20 cellular contexts compared by ENCODE assay signal in the genomic region with DNA sequence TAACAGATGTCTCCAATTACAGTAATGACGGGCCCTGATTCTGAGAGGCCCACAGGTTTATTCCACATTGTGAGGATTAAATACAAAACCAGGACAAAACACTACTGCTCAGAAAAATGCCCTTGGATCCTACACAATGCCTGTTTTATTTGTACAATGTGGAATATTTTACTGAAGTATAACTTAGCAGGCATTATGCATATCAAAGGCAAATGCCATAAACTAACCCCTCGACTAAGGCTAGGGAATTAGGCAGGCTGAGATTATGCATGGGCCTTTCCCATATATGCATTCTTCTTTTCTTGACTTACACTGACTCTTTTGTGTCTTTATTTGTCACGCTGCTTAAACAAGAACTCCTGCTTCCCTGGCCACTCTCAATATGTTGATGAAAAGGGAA.
DNase-seq lines count a peak whose midpoint lies in the region; ATAC-seq and TF ChIP-seq lines count a peak whose summit lies in the region.
"Had no signal": no experiment of that assay in that cellular context is flagged by ENCODE, and none has a peak within 500 bp of the region (broad histone marks: within the 10 kb centered on the region; RNA-seq: fewer than 3 reads in every experiment).

No MANE protein-coding gene starts in this region.

- intact Hi-C loops in CD8-positive, alpha-beta T cell (cut with DNase I, micrococcal nuclease) = no loop called here

- WGBS in smooth muscle cell (ENCODE audit: low lambda C conversion rate) = 12% methylated on average over 3 of the region's 3 CpGs

- CTCF ChIA-PET in WTC11 (lab: Charles Lee) = no interaction called here
- CTCF ChIA-PET in CD8-positive, alpha-beta T cell (lab: Charles Lee) = no interaction called here

- peaks cover 9% of the 10 kb centered on the region for H3K4me1 ChIP-seq in smooth muscle cell (ENCODE audit: low read depth)
- no peaks in the 10 kb centered on the region for H3K4me1 ChIP-seq in CD8-positive, alpha-beta T cell (ENCODE audit: insufficient read depth, low read length)
- H3K4me1 ChIP-seq: BLaER1 treated with 17β-estradiol and CSF1 and Interleukin-3, amounts not matched to agents 10 nM and 100 nM had no signal

- H3K36me3 ChIP-seq in smooth muscle cell (ENCODE audit: low read depth) = no peaks in the 10 kb centered on the region
- no peaks in the 10 kb centered on the region for H3K36me3 ChIP-seq in CD8-positive, alpha-beta T cell (ENCODE audit: insufficient read depth, low read length)
- H3K36me3 ChIP-seq: BLaER1 treated with 17β-estradiol and CSF1 and Interleukin-3, amounts not matched to agents 10 nM and 100 nM; MG63 had no signal

- no peak overlapping the region for H3K27ac ChIP-seq in smooth muscle cell (ENCODE audit: low read depth)
- no peak overlapping the region for H3K27ac ChIP-seq in CD8-positive, alpha-beta T cell (ENCODE audit: low read depth, low read length)
- H3K27ac ChIP-seq: BLaER1 treated with 17β-estradiol and CSF1 and Interleukin-3, amounts not matched to agents 10 nM and 100 nM had no signal

- no peak overlapping the region for H3K4me3 ChIP-seq in smooth muscle cell
- H3K4me3 ChIP-seq in CD8-positive, alpha-beta T cell (ENCODE audit: low read depth, low read length) = no peak overlapping the region
- H3K4me3 ChIP-seq: BLaER1 treated with 17β-estradiol and CSF1 and Interleukin-3, amounts not matched to agents 10 nM and 100 nM; K562; MG63 had no signal

- no peaks in the 10 kb centered on the region for H3K9me3 Mint-ChIP-seq in WTC11
- peaks cover 11% of the 10 kb centered on the region for H3K9me3 Mint-ChIP-seq in CD8-positive, alpha-beta T cell
- H3K9me3 Mint-ChIP-seq: H9 had no signal

- peak; percentile 24; the same call in 1 of the 2 replicates for ATAC-seq in WTC11
- ATAC-seq in CD8-positive, alpha-beta T cell = no peak
- ATAC-seq: HepG2, K562, Right ventricle myocardium inferior had no signal

- DNase-seq in NCI-H524 treated with DMSO at 0.1 percent for 48 hours (lab: John Stamatoyannopoulos, UW) (peak; percentile 24), WTC11 (ENCODE audit: low spot score) (no peak), left kidney (ENCODE audit: low read depth, low spot score) (peak; percentile 32), smooth muscle cell (lab: John Stamatoyannopoulos, UW; ENCODE audit: unreplicated experiment) (no peak), HPDE6-E6E7 (ENCODE audit: extremely low spot score) (no peak), SIG-M5 (lab: John Stamatoyannopoulos, UW) (no peak)
- no peak for DNase-seq in CD8-positive, alpha-beta T cell
- DNase-seq: Calu3; CD8-positive, alpha-beta memory T cell; H9; MG63; NCI-H1048; NCI-H2029; NCI-H226; NCI-H510A treated with DMSO at 0.1 percent for 48 hours; OCI-M1 had no signal

- no peaks in the 10 kb centered on the region for H3F3A ChIP-seq in smooth muscle cell (ENCODE audit: low read depth)

- TF ChIP-seq CTCF in WTC11 (IDR thresholded peaks at IDR 0.05) (no peak), smooth muscle cell (IDR thresholded peaks at IDR 0.05; ENCODE audit: borderline replicate concordance, insufficient read depth, poor library complexity, severe bottlenecking) (no peak)
- TF ChIP-seq CTCF in CD8-positive, alpha-beta T cell (IDR thresholded peaks at IDR 0.05) = no peak

- H3K79me2 ChIP-seq in smooth muscle cell (ENCODE audit: low read depth) = no peaks in the 10 kb centered on the region

- POLR2A ChIA-PET in WTC11 (lab: Charles Lee) = no interaction called here
- POLR2A ChIA-PET in CD8-positive, alpha-beta T cell (lab: Charles Lee) = no interaction called here

- 0 out of 2 replicates have a peak overlapping the region, but pooled peaks have one; percentile 5 for H3K27ac Mint-ChIP-seq in WTC11
- no peak overlapping the region for H3K27ac Mint-ChIP-seq in CD8-positive, alpha-beta T cell
- H3K27ac Mint-ChIP-seq: CD8-positive, alpha-beta memory T cell had no signal

- H3K9me3 ChIP-seq in smooth muscle cell (replicated peaks; ENCODE audit: low read depth) = no peaks in the 10 kb centered on the region
- no peaks in the 10 kb centered on the region for H3K9me3 ChIP-seq in CD8-positive, alpha-beta T cell (ENCODE audit: low read length)
- H3K9me3 ChIP-seq: BLaER1 treated with 17β-estradiol and CSF1 and Interleukin-3, amounts not matched to agents 10 nM and 100 nM; MG63 had no signal

- no peaks in the 10 kb centered on the region for H4K20me1 ChIP-seq in smooth muscle cell (ENCODE audit: low read depth)
- H4K20me1 ChIP-seq: BLaER1 treated with 17β-estradiol and CSF1 and Interleukin-3, amounts not matched to agents 10 nM and 100 nM had no signal

- no peak overlapping the region for H2AFZ ChIP-seq in smooth muscle cell (ENCODE audit: low read depth)

- no peak overlapping the region for H3K9ac ChIP-seq in smooth muscle cell (ENCODE audit: low read depth)
- H3K9ac ChIP-seq: BLaER1 treated with 17β-estradiol and CSF1 and Interleukin-3, amounts not matched to agents 10 nM and 100 nM had no signal

- no peaks in the 10 kb centered on the region for H3K27me3 Mint-ChIP-seq in WTC11 (ENCODE audit: low read depth)
- H3K27me3 Mint-ChIP-seq in CD8-positive, alpha-beta T cell (ENCODE audit: low read depth) = no peaks in the 10 kb centered on the region
- H3K27me3 Mint-ChIP-seq: CD8-positive, alpha-beta memory T cell had no signal

- no peaks in the 10 kb centered on the region for H3K27me3 ChIP-seq in smooth muscle cell (ENCODE audit: low read depth)
- H3K27me3 ChIP-seq in CD8-positive, alpha-beta T cell (ENCODE audit: insufficient read depth, low read length) = no peaks in the 10 kb centered on the region
- H3K27me3 ChIP-seq: BLaER1 treated with 17β-estradiol and CSF1 and Interleukin-3, amounts not matched to agents 10 nM and 100 nM; MG63 had no signal

- H3K4me2 ChIP-seq in smooth muscle cell = peak overlapping the region; percentile 64
- H3K4me2 ChIP-seq: BLaER1 treated with 17β-estradiol and CSF1 and Interleukin-3, amounts not matched to agents 10 nM and 100 nM had no signal

- no peaks in the 10 kb centered on the region for H3K36me3 Mint-ChIP-seq in WTC11
- no peaks in the 10 kb centered on the region for H3K36me3 Mint-ChIP-seq in CD8-positive, alpha-beta T cell
- H3K36me3 Mint-ChIP-seq: CD8-positive, alpha-beta memory T cell had no signal

- H3K4me1 Mint-ChIP-seq in WTC11 = peaks cover 16% of the 10 kb centered on the region
- H3K4me1 Mint-ChIP-seq in CD8-positive, alpha-beta T cell (ENCODE audit: low read depth) = no peaks in the 10 kb centered on the region
- H3K4me1 Mint-ChIP-seq: CD8-positive, alpha-beta memory T cell had no signal

- no peak overlapping the region for H3K4me3 Mint-ChIP-seq in WTC11
- H3K4me3 Mint-ChIP-seq in CD8-positive, alpha-beta T cell = no peak overlapping the region
- H3K4me3 Mint-ChIP-seq: CD8-positive, alpha-beta memory T cell; H9 had no signal

TF ChIP-seq in WTC11, 78 proteins besides CTCF, POLR2A, EP300 and RAD21 (continues in another document):
- TF ChIP-seq, protein P1, sequence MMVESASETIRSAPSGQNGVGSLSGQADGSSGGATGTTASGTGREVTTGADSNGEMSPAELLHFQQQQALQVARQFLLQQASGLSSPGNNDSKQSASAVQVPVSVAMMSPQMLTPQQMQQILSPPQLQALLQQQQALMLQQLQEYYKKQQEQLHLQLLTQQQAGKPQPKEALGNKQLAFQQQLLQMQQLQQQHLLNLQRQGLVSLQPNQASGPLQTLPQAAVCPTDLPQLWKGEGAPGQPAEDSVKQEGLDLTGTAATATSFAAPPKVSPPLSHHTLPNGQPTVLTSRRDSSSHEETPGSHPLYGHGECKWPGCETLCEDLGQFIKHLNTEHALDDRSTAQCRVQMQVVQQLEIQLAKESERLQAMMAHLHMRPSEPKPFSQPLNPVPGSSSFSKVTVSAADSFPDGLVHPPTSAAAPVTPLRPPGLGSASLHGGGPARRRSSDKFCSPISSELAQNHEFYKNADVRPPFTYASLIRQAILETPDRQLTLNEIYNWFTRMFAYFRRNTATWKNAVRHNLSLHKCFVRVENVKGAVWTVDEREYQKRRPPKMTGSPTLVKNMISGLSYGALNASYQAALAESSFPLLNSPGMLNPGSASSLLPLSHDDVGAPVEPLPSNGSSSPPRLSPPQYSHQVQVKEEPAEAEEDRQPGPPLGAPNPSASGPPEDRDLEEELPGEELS (CRISPR knock-in tag; IDR thresholded peaks at IDR 0.05) = no peak
- TF ChIP-seq NFYB (CRISPR knock-in tag; conservative IDR thresholded peaks at IDR 0.05; ENCODE audit: low read depth) (no peak), ELF4 (CRISPR knock-in tag; IDR thresholded peaks at IDR 0.05; ENCODE audit: low read depth) (no peak), OVOL2 (CRISPR knock-in tag; IDR thresholded peaks at IDR 0.05; ENCODE audit: borderline replicate concordance) (no peak), ZNF121 (CRISPR knock-in tag; IDR thresholded peaks at IDR 0.05) (no peak), RORB (CRISPR knock-in tag; IDR thresholded peaks at IDR 0.05) (no peak), MXD4 (CRISPR knock-in tag; IDR thresholded peaks at IDR 0.05; ENCODE audit: borderline replicate concordance) (no peak)
- TF ChIP-seq, protein P2, sequence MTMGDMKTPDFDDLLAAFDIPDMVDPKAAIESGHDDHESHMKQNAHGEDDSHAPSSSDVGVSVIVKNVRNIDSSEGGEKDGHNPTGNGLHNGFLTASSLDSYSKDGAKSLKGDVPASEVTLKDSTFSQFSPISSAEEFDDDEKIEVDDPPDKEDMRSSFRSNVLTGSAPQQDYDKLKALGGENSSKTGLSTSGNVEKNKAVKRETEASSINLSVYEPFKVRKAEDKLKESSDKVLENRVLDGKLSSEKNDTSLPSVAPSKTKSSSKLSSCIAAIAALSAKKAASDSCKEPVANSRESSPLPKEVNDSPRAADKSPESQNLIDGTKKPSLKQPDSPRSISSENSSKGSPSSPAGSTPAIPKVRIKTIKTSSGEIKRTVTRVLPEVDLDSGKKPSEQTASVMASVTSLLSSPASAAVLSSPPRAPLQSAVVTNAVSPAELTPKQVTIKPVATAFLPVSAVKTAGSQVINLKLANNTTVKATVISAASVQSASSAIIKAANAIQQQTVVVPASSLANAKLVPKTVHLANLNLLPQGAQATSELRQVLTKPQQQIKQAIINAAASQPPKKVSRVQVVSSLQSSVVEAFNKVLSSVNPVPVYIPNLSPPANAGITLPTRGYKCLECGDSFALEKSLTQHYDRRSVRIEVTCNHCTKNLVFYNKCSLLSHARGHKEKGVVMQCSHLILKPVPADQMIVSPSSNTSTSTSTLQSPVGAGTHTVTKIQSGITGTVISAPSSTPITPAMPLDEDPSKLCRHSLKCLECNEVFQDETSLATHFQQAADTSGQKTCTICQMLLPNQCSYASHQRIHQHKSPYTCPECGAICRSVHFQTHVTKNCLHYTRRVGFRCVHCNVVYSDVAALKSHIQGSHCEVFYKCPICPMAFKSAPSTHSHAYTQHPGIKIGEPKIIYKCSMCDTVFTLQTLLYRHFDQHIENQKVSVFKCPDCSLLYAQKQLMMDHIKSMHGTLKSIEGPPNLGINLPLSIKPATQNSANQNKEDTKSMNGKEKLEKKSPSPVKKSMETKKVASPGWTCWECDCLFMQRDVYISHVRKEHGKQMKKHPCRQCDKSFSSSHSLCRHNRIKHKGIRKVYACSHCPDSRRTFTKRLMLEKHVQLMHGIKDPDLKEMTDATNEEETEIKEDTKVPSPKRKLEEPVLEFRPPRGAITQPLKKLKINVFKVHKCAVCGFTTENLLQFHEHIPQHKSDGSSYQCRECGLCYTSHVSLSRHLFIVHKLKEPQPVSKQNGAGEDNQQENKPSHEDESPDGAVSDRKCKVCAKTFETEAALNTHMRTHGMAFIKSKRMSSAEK (CRISPR knock-in tag; IDR thresholded peaks at IDR 0.05; ENCODE audit: borderline replicate concordance) = no peak

Comparison
In these comparisons a context has a peak if more than half of its experiments do, and no peak if none do; other contexts are left out.
1. DNase-seq: peak in NCI-H524 treated with DMSO at 0.1 percent for 48 hours (single experiment) and left kidney (single experiment); none in WTC11 (single experiment), smooth muscle cell (single experiment), HPDE6-E6E7 (single experiment), SIG-M5 (single experiment) and CD8-positive, alpha-beta T cell (0 of 7).